Comparison of ENCODE assay signal across 8 cellular contexts in genomic region chr7:67040832-67041231, GRCh38. TPM values are rescaled to one million over a fixed set of nuclear protein-coding genes. Genes with fewer than 3 reads are reported as not detected.
DNase-seq lines count a peak whose midpoint lies in the region; ATAC-seq and TF ChIP-seq lines count a peak whose summit lies in the region.
"Not testable (repeated sequence)": the region's sequence is repeated elsewhere in the genome, so short reads cannot be mapped to it uniquely, and the experiment has no call there.

No MANE protein-coding gene starts in this region.

- not testable (repeated sequence) for H3K4me1 ChIP-seq in A673 (ENCODE audit: insufficient read depth, low read length, poor library complexity, severe bottlenecking); liver (ENCODE audit: control insufficient read depth in 4 of 4, insufficient read depth in 4 of 4, low read length in 3 of 4)
- H3K4me1 ChIP-seq in RWPE2 (ENCODE audit: insufficient read depth, poor library complexity, severe bottlenecking), result peaks cover 12% of the 10 kb centered on the region

- not testable (repeated sequence) for H3K27ac Mint-ChIP-seq in MCF 10A (ENCODE audit: low read depth, unreplicated experiment); progenitor cell of endocrine pancreas

- H3K36me3 Mint-ChIP-seq in MCF 10A (ENCODE audit: insufficient read depth, unreplicated experiment); progenitor cell of endocrine pancreas (ENCODE audit: insufficient read depth): not testable (repeated sequence)

- not testable (repeated sequence) for H3K9ac ChIP-seq in liver (ENCODE audit: low read depth in 1 of 2, low read length in 2 of 2)

- TF ChIP-seq CTCF in A673 (conservative IDR thresholded peaks at IDR 0.05; ENCODE audit: low read depth, low read length) (peak; percentile 57), GM06990 (IDR thresholded peaks at IDR 0.05; ENCODE audit: insufficient read depth, low read length, poor library complexity, severe bottlenecking) (peak; percentile 19), LNCAP (IDR thresholded peaks at IDR 0.05) (peak; percentile 35; the same call in 1 of the 2 replicates), RWPE2 (IDR thresholded peaks at IDR 0.05; ENCODE audit: poor library complexity, severe bottlenecking) (peak; percentile 74), MCF 10A (IDR thresholded peaks at IDR 0.05; ENCODE audit: unreplicated experiment) (peak; percentile 8), liver (IDR thresholded peaks at IDR 0.05; ENCODE audit: low read depth, low read length, missing input control) (peak; percentile 13), progenitor cell of endocrine pancreas (IDR thresholded peaks at IDR 0.05; ENCODE audit: unreplicated experiment) (peak; percentile 50)

- WGBS in liver, result 40% methylated on average over 2 of the region's 2 CpGs

- CTCF ChIA-PET in A673 (lab: Charles Lee), result interaction anchor here (0.7 kb wide), 1 partner anchor 270 kb away, joined by 3 read pairs; no protein-coding TSS in a partner anchor
- CTCF ChIA-PET in MCF 10A (lab: Yijun Ruan, JAX), result interaction anchor here (0.6 to 3.6 kb wide), 17 partner anchors 11 to 1676 kb away, joined by 3 to 19 read pairs (median 3); no protein-coding TSS in a partner anchor

- H3K9me3 Mint-ChIP-seq in MCF 10A (ENCODE audit: unreplicated experiment); progenitor cell of endocrine pancreas (ENCODE audit: low read depth): not testable (repeated sequence)

- POLR2A ChIA-PET in A673 (lab: Charles Lee; ENCODE audit: low non-redundant PET), result not testable (repeated sequence)
- POLR2A ChIA-PET in MCF 10A (lab: Yijun Ruan, JAX), result interaction anchor here (0.6 to 1.4 kb wide), 2 partner anchors 262 to 433 kb away, joined by 3 to 4 read pairs; no protein-coding TSS in a partner anchor

- not testable (repeated sequence) for H3K4me3 ChIP-seq in A673 (ENCODE audit: low read depth, low read length, poor library complexity, severe bottlenecking); GM06990 (replicated peaks; ENCODE audit: low read depth, low read length); RWPE2 (ENCODE audit: severe bottlenecking); liver (ENCODE audit: low read depth in 1 of 3, low read length in 3 of 3)

- H3K27me3 ChIP-seq in A673 (replicated peaks; ENCODE audit: insufficient read depth, low read depth, low read length, poor library complexity); GM06990 (replicated peaks; ENCODE audit: control insufficient read depth, insufficient read depth, low read length); RWPE2 (ENCODE audit: insufficient read depth, poor library complexity, severe bottlenecking); liver (ENCODE audit: control insufficient read depth in 4 of 4, insufficient read depth in 4 of 4, low read length in 3 of 4): not testable (repeated sequence)

- not testable (repeated sequence) for H3K27me3 Mint-ChIP-seq in MCF 10A (ENCODE audit: insufficient read depth, unreplicated experiment); progenitor cell of endocrine pancreas

- not testable (repeated sequence) for H3K27ac ChIP-seq in A673 (ENCODE audit: low read depth, low read length, poor library complexity, severe bottlenecking); RWPE2 (ENCODE audit: poor library complexity, severe bottlenecking); liver (ENCODE audit: low read depth in 1 of 2, low read length in 2 of 2)

- ATAC-seq in RWPE2 (ENCODE audit: low read depth), result not testable (repeated sequence)

- BruUV-seq in A673 (replicated peaks; lab: Mats Ljungman, UMichigan); MCF 10A (replicated peaks; lab: Mats Ljungman, UMichigan): not testable (repeated sequence)

- not testable (repeated sequence) for H3K9me3 ChIP-seq in A673 (ENCODE audit: low read depth, low read length, poor library complexity, severe bottlenecking); RWPE2 (ENCODE audit: severe bottlenecking); liver (ENCODE audit: control insufficient read depth in 4 of 4, low read length in 3 of 4)

- peak; percentile 56 to 59 for TF ChIP-seq RAD21 in liver (IDR thresholded peaks at IDR 0.05)

- intact Hi-C loops in A673 (cut with micrococcal nuclease; ENCODE audit: unreplicated experiment), result not testable (repeated sequence)
- intact Hi-C loops in MCF 10A (cut with micrococcal nuclease), result loop anchor here (5.0 kb wide), 1 partner anchor 261 kb away; no protein-coding TSS in a partner anchor

- not testable (repeated sequence) for H3K36me3 ChIP-seq in A673 (ENCODE audit: insufficient read depth, low read length, poor library complexity, severe bottlenecking); GM06990 (ENCODE audit: control insufficient read depth, insufficient read depth, low read length); RWPE2 (ENCODE audit: low read depth); liver (ENCODE audit: control insufficient read depth in 4 of 4, insufficient read depth in 3 of 4, low read depth in 1 of 4, low read length in 3 of 4)

- H3K4me1 Mint-ChIP-seq in MCF 10A (ENCODE audit: insufficient read depth, unreplicated experiment), result peaks cover 19% of the 10 kb centered on the region
- not testable (repeated sequence) for H3K4me1 Mint-ChIP-seq in progenitor cell of endocrine pancreas (ENCODE audit: low read depth)

- not testable (repeated sequence) for DNase-seq in A673 (ENCODE audit: low spot score); GM06990 (ENCODE audit: extremely low read depth, insufficient read length); RWPE2 (ENCODE audit: low spot score); MCF 10A (ENCODE audit: unreplicated experiment); progenitor cell of endocrine pancreas (ENCODE audit: low spot score, unreplicated experiment)
- DNase-seq in fibroblast of peridontal ligament (ENCODE audit: extremely low read depth), result peak; percentile 24

- H3K4me3 Mint-ChIP-seq in MCF 10A (ENCODE audit: unreplicated experiment); progenitor cell of endocrine pancreas (ENCODE audit: low read depth): not testable (repeated sequence)

RNA-seq across cellular contexts. Expression of gene TYW1, which starts 44.2 kb away (rescaled TPM):
- total RNA-seq in A673 (2021), result 15.9 and 16.8 TPM in 2 replicates
- total RNA-seq in MCF 10A (2022), result 17.4 and 19.2 TPM in 2 replicates
- 10 to 100 TPM in 1 of 2 donors, 1 to 10 TPM in 1; 8.5 to 16.6 TPM for total RNA-seq in liver
- polyA plus RNA-seq in liver, result 10 to 100 TPM in 1 of 2 donors, 1 to 10 TPM in 1; 6.7 to 11.2 TPM
- total RNA-seq in progenitor cell of endocrine pancreas, result 19.6 and 24.9 TPM in 2 replicates

RNA-seq across cellular contexts. Expression of gene SBDS, which starts 45.4 kb away (rescaled TPM):
- total RNA-seq in A673 (2021), result 56.1 and 63.4 TPM in 2 replicates
- 133 and 156 TPM in 2 replicates for total RNA-seq in MCF 10A (2022)
- total RNA-seq in liver, result 10 to 100 TPM; 34.1 to 56.6 TPM
- polyA plus RNA-seq in liver, result 10 to 100 TPM; 62.6 to 66.0 TPM
- total RNA-seq in progenitor cell of endocrine pancreas, result 31.8 and 32.0 TPM in 2 replicates

Comparison
In these comparisons a context has a peak if more than half of its experiments do, and no peak if none do; other contexts are left out.
1. CTCF ChIP-seq: peak in every context shown above with its lines; median percentile 74 in RWPE2; 57 in A673; 50 in progenitor cell of endocrine pancreas; 35 in LNCAP; 19 in GM06990; 13 in liver; 8 in MCF 10A.